Comparison of ENCODE assay signal across 1 cellular context in the genomic region with DNA sequence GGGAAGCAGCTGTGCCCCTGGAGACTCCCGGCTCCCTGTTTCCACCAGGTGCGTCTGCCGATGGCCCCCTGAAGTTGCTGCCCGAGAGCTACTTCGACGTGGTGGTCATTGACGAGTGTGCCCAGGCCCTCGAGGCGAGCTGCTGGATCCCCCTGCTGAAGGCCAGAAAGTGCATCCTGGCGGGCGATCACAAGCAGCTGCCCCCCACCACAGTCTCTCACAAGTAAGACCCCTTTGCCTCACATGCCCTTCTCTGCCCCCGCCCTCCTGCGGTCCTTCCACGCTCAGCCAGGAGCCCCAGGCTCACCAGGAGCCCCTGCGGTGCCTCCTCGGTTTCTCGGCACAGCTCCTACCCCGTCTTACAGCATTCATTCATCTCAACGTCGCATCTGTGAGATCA.
TF ChIP-seq lines count a peak whose summit lies in the region.

No MANE protein-coding gene starts in this region.

TF ChIP-seq in K562, 482 proteins besides CTCF, POLR2A, EP300 and RAD21:
- TF ChIP-seq, protein P1, sequence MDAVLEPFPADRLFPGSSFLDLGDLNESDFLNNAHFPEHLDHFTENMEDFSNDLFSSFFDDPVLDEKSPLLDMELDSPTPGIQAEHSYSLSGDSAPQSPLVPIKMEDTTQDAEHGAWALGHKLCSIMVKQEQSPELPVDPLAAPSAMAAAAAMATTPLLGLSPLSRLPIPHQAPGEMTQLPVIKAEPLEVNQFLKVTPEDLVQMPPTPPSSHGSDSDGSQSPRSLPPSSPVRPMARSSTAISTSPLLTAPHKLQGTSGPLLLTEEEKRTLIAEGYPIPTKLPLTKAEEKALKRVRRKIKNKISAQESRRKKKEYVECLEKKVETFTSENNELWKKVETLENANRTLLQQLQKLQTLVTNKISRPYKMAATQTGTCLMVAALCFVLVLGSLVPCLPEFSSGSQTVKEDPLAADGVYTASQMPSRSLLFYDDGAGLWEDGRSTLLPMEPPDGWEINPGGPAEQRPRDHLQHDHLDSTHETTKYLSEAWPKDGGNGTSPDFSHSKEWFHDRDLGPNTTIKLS (IDR thresholded peaks at IDR 0.05; ENCODE audit: borderline replicate concordance, low read depth): no peak
- TF ChIP-seq RBFOX2 (IDR thresholded peaks at IDR 0.05; ENCODE audit: low read depth, low read length): 0 out of 2 replicates have a peak, but pooled peaks have one; percentile 18
